ENCODE assay signal across 26 cellular contexts in the genomic region with DNA sequence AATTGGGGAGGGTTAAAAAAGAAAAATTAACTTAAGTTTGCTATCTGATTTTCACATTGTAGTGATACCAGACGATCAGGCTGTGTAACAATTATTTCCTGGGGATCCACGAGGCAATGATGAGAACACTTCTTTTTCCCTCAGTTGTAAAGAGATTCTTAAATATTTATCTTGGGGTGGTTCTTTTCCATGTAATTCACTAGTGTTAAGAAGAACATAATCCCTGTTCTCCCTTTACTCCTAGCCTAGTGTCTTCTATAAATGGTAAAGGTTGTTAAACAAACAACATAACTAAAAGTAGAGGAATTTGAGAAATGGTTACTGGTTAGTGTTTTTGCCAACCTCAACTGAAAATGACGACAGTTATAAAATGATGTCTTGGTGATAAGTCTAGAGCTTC. TPM values are rescaled to one million over a fixed set of nuclear protein-coding genes. Genes with fewer than 3 reads are reported as not detected.
DNase-seq lines count a peak whose midpoint lies in the region; ATAC-seq and TF ChIP-seq lines count a peak whose summit lies in the region.
"Had no signal": no experiment of that assay in that cellular context is flagged by ENCODE, and none has a peak within 500 bp of the region (broad histone marks: within the 10 kb centered on the region; RNA-seq: fewer than 3 reads in every experiment).

No MANE protein-coding gene starts in this region.

- no peak for TF ChIP-seq CTCF in glutamatergic neuron (IDR thresholded peaks at IDR 0.05; ENCODE audit: partially characterized antibody, unreplicated experiment)

- H3K9me3 Mint-ChIP-seq in CD8-positive, alpha-beta memory T cell = peaks cover 5 to 30% (median 12%) of the 10 kb centered on the region in 5 donors
- H3K9me3 Mint-ChIP-seq in glutamatergic neuron (ENCODE audit: unreplicated experiment) = peaks cover 19% of the 10 kb centered on the region
- H3K9me3 Mint-ChIP-seq: activated T-helper 2 cell treated with anti-CD3 and anti-CD28 coated beads, Interferon-gamma antibody, Interleukin-2, Interleukin-4, amounts not matched to agents 10 μg/mL and 5 μg/mL and 100 μg/mL, durations not matched to agents 14 hours and 24 hours and 36 hours; CD8-positive, alpha-beta T cell; stimulated activated naive CD8-positive, alpha-beta T cell treated with anti-CD3 and anti-CD28 coated beads, Interleukin-15, amount 100 ng/mL, for 72 hours had no signal

- CTCF ChIA-PET in CD8-positive, alpha-beta memory T cell (lab: Charles Lee) = no interaction called here

- H3K9me3 ChIP-seq in CD8-positive, alpha-beta memory T cell (ENCODE audit: low read length) = no peaks in the 10 kb centered on the region
- H3K9me3 ChIP-seq in SJSA1 (replicated peaks) = peaks cover 8% of the 10 kb centered on the region; the same call in 1 of the 2 replicates
- H3K9me3 ChIP-seq: esophagus muscularis mucosa, mucosa of descending colon, neutrophil, psoas muscle, tibial artery had no signal

- POLR2A ChIA-PET in CD8-positive, alpha-beta memory T cell (lab: Charles Lee) = no interaction called here

- H3K27ac Mint-ChIP-seq in CD8-positive, alpha-beta memory T cell = peak overlapping the region in 1 of 8 donors; percentile 13
- H3K27ac Mint-ChIP-seq in glutamatergic neuron (ENCODE audit: unreplicated experiment) = no peak overlapping the region
- H3K27ac Mint-ChIP-seq: activated naive CD8-positive, alpha-beta T cell; activated T-helper 2 cell treated with anti-CD3 and anti-CD28 coated beads, Interferon-gamma antibody, Interleukin-2, Interleukin-4, amounts not matched to agents 10 μg/mL and 5 μg/mL and 100 μg/mL, durations not matched to agents 14 hours and 24 hours and 36 hours; CD8-positive, alpha-beta T cell had no signal

- in situ Hi-C loops in ACHN (cut with HindIII; ENCODE audit: low pct_ligation_motif_present, low pct_unique_long_range_greater_than_20kb, low sequenced_read_pairs) = no loop called here

- peaks cover 43% of the 10 kb centered on the region for H3K27me3 ChIP-seq in CD8-positive, alpha-beta memory T cell (ENCODE audit: insufficient read depth, low read length, poor library complexity, severe bottlenecking)
- no peaks in the 10 kb centered on the region for H3K27me3 ChIP-seq in SJSA1 (replicated peaks)

- peaks cover 8 to 13% (median 9%) of the 10 kb centered on the region in 3 donors for H3K4me1 Mint-ChIP-seq in CD8-positive, alpha-beta memory T cell
- peaks cover 15% of the 10 kb centered on the region for H3K4me1 Mint-ChIP-seq in glutamatergic neuron (ENCODE audit: low read depth, unreplicated experiment)

- H3K36me3 ChIP-seq in CD8-positive, alpha-beta memory T cell (ENCODE audit: insufficient read depth, low read length) = no peaks in the 10 kb centered on the region
- peaks cover 11% of the 10 kb centered on the region for H3K36me3 ChIP-seq in SJSA1
- H3K36me3 ChIP-seq: neutrophil, tibial artery had no signal

- H3K36me3 Mint-ChIP-seq in CD8-positive, alpha-beta memory T cell = no peaks in the 10 kb centered on the region
- no peaks in the 10 kb centered on the region for H3K36me3 Mint-ChIP-seq in glutamatergic neuron (ENCODE audit: unreplicated experiment)
- H3K36me3 Mint-ChIP-seq: activated naive CD8-positive, alpha-beta T cell; CD8-positive, alpha-beta T cell had no signal

- no peak overlapping the region for H3K4me3 ChIP-seq in CD8-positive, alpha-beta memory T cell (ENCODE audit: low read length)
- H3K4me3 ChIP-seq in SJSA1 = peak overlapping the region; percentile 64
- H3K4me3 ChIP-seq: mucosa of descending colon, psoas muscle had no signal

- H3K4me3 Mint-ChIP-seq in CD8-positive, alpha-beta memory T cell = peak overlapping the region in 4 of 7 donors; percentile 19 to 51 (median 44)
- H3K4me3 Mint-ChIP-seq in glutamatergic neuron (ENCODE audit: unreplicated experiment) = peak overlapping the region; percentile 88

- peaks cover 80 to 87% of the 10 kb centered on the region in 2 donors for H3K27me3 Mint-ChIP-seq in CD8-positive, alpha-beta memory T cell
- H3K27me3 Mint-ChIP-seq in glutamatergic neuron (ENCODE audit: unreplicated experiment) = peaks cover 54% of the 10 kb centered on the region

- DNase-seq in ACHN (peak; percentile 16), SJSA1 (ENCODE audit: low read depth in 1 of 2, low spot score in 2 of 2) (peak in 1 of 2 experiments; percentile 6), glutamatergic neuron (no peak), iPS-NIHi11 (ENCODE audit: low spot score) (no peak)
- DNase-seq in CD8-positive, alpha-beta memory T cell = no peak
- no peak for DNase-seq in stimulated activated CD4-positive, alpha-beta T cell treated with anti-CD3 and anti-CD28 coated beads, Interleukin-4, amount 100 ng/mL, for 1 hour
- DNase-seq: activated CD4-positive, alpha-beta T cell treated with anti-CD3 and anti-CD28 coated beads for 4 hours; CD8-positive, alpha-beta T cell; DMS79 treated with DMSO at 0.1 percent for 48 hours; effector memory CD4-positive, alpha-beta T cell; mucosa of descending colon; NCI-H2081; psoas muscle; SHP77; small intestine; stimulated activated naive CD8-positive, alpha-beta T cell treated with anti-CD3 and anti-CD28 coated beads, Interleukin-15, amount 100 ng/mL, for 72 hours; T-helper 1 cell; tibial artery had no signal

- peaks cover 5% of the 10 kb centered on the region for H3K4me1 ChIP-seq in CD8-positive, alpha-beta memory T cell (ENCODE audit: insufficient read depth, low read length)
- peaks cover 18% of the 10 kb centered on the region for H3K4me1 ChIP-seq in SJSA1 (replicated peaks)
- H3K4me1 ChIP-seq: psoas muscle had no signal

- no peak overlapping the region for H3K27ac ChIP-seq in CD8-positive, alpha-beta memory T cell (ENCODE audit: low read depth, low read length)
- no peak overlapping the region for H3K27ac ChIP-seq in SJSA1
- H3K27ac ChIP-seq: esophagus muscularis mucosa, HL-60, neutrophil, psoas muscle, tibial artery had no signal

- ATAC-seq in GM21515 (IDR thresholded peaks at IDR 0.05; ENCODE audit: unreplicated experiment) (no peak), GM21737 (IDR thresholded peaks at IDR 0.05; ENCODE audit: unreplicated experiment) (no peak)
- ATAC-seq: CD8-positive, alpha-beta T cell; left lobe of liver; psoas muscle had no signal

RNA-seq across cellular contexts. Expression of gene TBX20, which starts 1.3 kb away (rescaled TPM):
- not detected for total RNA-seq in CD8-positive, alpha-beta memory T cell
- polyA plus RNA-seq in CD8-positive, alpha-beta memory T cell = not detected
- 3.2 and 5.1 TPM in 2 replicates for total RNA-seq in SJSA1 (2014; rRNA removed; shearing (Covaris generic))
- 1.2 TPM for total RNA-seq in glutamatergic neuron (ENCODE audit: unreplicated experiment)
- total RNA-seq: CD8-positive, alpha-beta T cell; psoas muscle had no signal
- polyA plus RNA-seq: psoas muscle, small intestine had no signal
